Comparison of ENCODE assay signal across 16 cellular contexts in genomic region chr20:29085625-29086024, GRCh38.
"Had no signal": no experiment of that assay in that cellular context is flagged by ENCODE, and none has a peak within 500 bp of the region (broad histone marks: within the 10 kb centered on the region; RNA-seq: fewer than 3 reads in every experiment).

No MANE protein-coding gene starts in this region.

- H3K27me3 Mint-ChIP-seq: IgD-negative memory B cell had no signal

- H3K27ac ChIP-seq: RWPE1 had no signal

- H3K27ac Mint-ChIP-seq: IgD-negative memory B cell had no signal

- H3K4me1 Mint-ChIP-seq: IgD-negative memory B cell had no signal

- H3K4me3 Mint-ChIP-seq: IgD-negative memory B cell had no signal

- H3K36me3 Mint-ChIP-seq: IgD-negative memory B cell had no signal

- DNase-seq: KBM-7, NCI-H1092, NCI-H1105 treated with DMSO at 0.1 percent for 48 hours, NCI-H1417 treated with DMSO at 0.1 percent for 48 hours, NCI-H146, NCI-H1694 treated with DMSO at 0.1 percent for 48 hours, NCI-H1930, NCI-H2081, NCI-H2107, NCI-H2227 treated with DMSO at 0.1 percent for 48 hours, NCI-H524, NCI-H526 treated with DMSO at 0.1 percent for 48 hours, NCI-H748 treated with DMSO at 0.1 percent for 48 hours, SHP77 had no signal
